ENCODE assay signal across 20 cellular contexts in the genomic region with DNA sequence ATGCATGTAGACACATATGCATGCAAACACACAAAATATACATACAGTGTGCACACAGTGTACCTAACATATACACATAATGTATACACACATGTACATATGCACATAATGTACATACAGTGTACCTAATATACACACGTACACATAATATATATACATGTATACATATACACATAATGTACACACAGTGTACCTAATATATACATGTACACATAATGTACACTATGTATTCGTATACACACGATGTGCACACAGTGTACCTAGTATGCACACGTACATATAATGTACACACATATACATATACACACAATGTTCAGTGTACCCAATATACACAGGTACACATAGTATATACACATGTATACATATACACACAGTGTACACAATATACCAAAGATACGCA.
DNase-seq lines count a peak whose midpoint lies in the region; ATAC-seq and FAIRE-seq lines count a peak whose summit lies in the region.
"Had no signal": no experiment of that assay in that cellular context is flagged by ENCODE, and none has a peak within 500 bp of the region (broad histone marks: within the 10 kb centered on the region; RNA-seq: fewer than 3 reads in every experiment).

No MANE protein-coding gene starts in this region.

- CTCF ChIA-PET in naive thymus-derived CD4-positive, alpha-beta T cell (lab: Charles Lee) = no interaction called here

- POLR2A ChIA-PET in naive thymus-derived CD4-positive, alpha-beta T cell (lab: Charles Lee) = no interaction called here

- H3K4me1 Mint-ChIP-seq in naive thymus-derived CD4-positive, alpha-beta T cell = peaks cover 0 to 5% (median 0%) of the 10 kb centered on the region in 7 donors
- H3K4me1 Mint-ChIP-seq: B cell had no signal

- FAIRE-seq in HTR-8/SVneo (lab: Jason Lieb, UNC) = peak; percentile 31
- FAIRE-seq: A204.1, D721Med, G401.6, GM12891 had no signal

- no peak for DNase-seq in HTR-8/SVneo (ENCODE audit: insufficient read length, low spot score)
- DNase-seq in naive thymus-derived CD4-positive, alpha-beta T cell = no peak
- DNase-seq in activated CD8-positive, alpha-beta memory T cell treated with anti-CD3 and anti-CD28 coated beads for 24 hours = no peak
- DNase-seq in NCI-H1105 treated with DMSO at 0.1 percent for 48 hours (lab: John Stamatoyannopoulos, UW) = no peak
- DNase-seq: 8988T; AML-193; Caco-2; Calu3; CD4-positive, alpha-beta T cell; CD8-positive, alpha-beta T cell; DMS79 treated with DMSO at 0.1 percent for 48 hours; GF-D8 had no signal

- peaks cover 0 to 26% (median 3%) of the 10 kb centered on the region in 11 donors for H3K9me3 Mint-ChIP-seq in naive thymus-derived CD4-positive, alpha-beta T cell

- H3K4me3 Mint-ChIP-seq in naive thymus-derived CD4-positive, alpha-beta T cell = no peak overlapping the region
- H3K4me3 Mint-ChIP-seq: B cell; CD4-positive, alpha-beta T cell; CD8-positive, alpha-beta T cell had no signal

- H3K4me3 ChIP-seq in naive thymus-derived CD4-positive, alpha-beta T cell (ENCODE audit: low read length) = no peak overlapping the region
- H3K4me3 ChIP-seq: BLaER1 treated with 17β-estradiol and CSF1 and Interleukin-3, amounts not matched to agents 10 nM and 100 nM had no signal

- ATAC-seq in naive thymus-derived CD4-positive, alpha-beta T cell = peak; percentile 24
- no peak for ATAC-seq in GM21717 (IDR thresholded peaks at IDR 0.05; ENCODE audit: unreplicated experiment)
- ATAC-seq: CD8-positive, alpha-beta T cell had no signal

- H3K27ac Mint-ChIP-seq in naive thymus-derived CD4-positive, alpha-beta T cell = no peak overlapping the region
- H3K27ac Mint-ChIP-seq: B cell; CD4-positive, alpha-beta T cell; CD8-positive, alpha-beta T cell had no signal

- peaks cover 0 to 5% (median 0%) of the 10 kb centered on the region in 3 experiments for H3K9me3 ChIP-seq in naive thymus-derived CD4-positive, alpha-beta T cell (ENCODE audit: control insufficient read depth in 2 of 3, low read length in 3 of 3)

- H3K27me3 ChIP-seq in naive thymus-derived CD4-positive, alpha-beta T cell (ENCODE audit: control insufficient read depth in 2 of 2, insufficient read depth in 2 of 2, low read length in 2 of 2) = no peaks in the 10 kb centered on the region
- H3K27me3 ChIP-seq: BLaER1 treated with 17β-estradiol and CSF1 and Interleukin-3, amounts not matched to agents 10 nM and 100 nM had no signal

- H3K27me3 Mint-ChIP-seq in naive thymus-derived CD4-positive, alpha-beta T cell = peaks cover 0 to 11% (median 7%) of the 10 kb centered on the region in 5 donors
- H3K27me3 Mint-ChIP-seq: B cell; CD4-positive, alpha-beta T cell had no signal

- no peaks in the 10 kb centered on the region for H3K36me3 ChIP-seq in naive thymus-derived CD4-positive, alpha-beta T cell (ENCODE audit: control insufficient read depth in 2 of 3, insufficient read depth in 3 of 3, low read length in 3 of 3)

- no peak overlapping the region for H3K27ac ChIP-seq in naive thymus-derived CD4-positive, alpha-beta T cell (ENCODE audit: low read depth, low read length)
- H3K27ac ChIP-seq: BLaER1 treated with 17β-estradiol and CSF1 and Interleukin-3, amounts not matched to agents 10 nM and 100 nM; C4-2B had no signal

- H3K4me1 ChIP-seq in naive thymus-derived CD4-positive, alpha-beta T cell (ENCODE audit: control insufficient read depth in 2 of 2, insufficient read depth in 2 of 2, low read length in 2 of 2) = no peaks in the 10 kb centered on the region
- H3K4me1 ChIP-seq: Caco-2 had no signal

- intact Hi-C loops in naive thymus-derived CD4-positive, alpha-beta T cell (cut with micrococcal nuclease) = no loop called here

- peaks cover 0 to 13% (median 0%) of the 10 kb centered on the region in 5 donors for H3K36me3 Mint-ChIP-seq in naive thymus-derived CD4-positive, alpha-beta T cell
- H3K36me3 Mint-ChIP-seq: CD8-positive, alpha-beta T cell had no signal
